8 cellular contexts compared by ENCODE assay signal in genomic region chr16:69725480-69726312, GRCh38. TPM values are rescaled to one million over a fixed set of nuclear protein-coding genes. Genes with fewer than 3 reads are reported as not detected.
DNase-seq lines count a peak whose midpoint lies in the region; ATAC-seq and TF ChIP-seq lines count a peak whose summit lies in the region.

No MANE protein-coding gene starts in this region.

- H3K4me1 Mint-ChIP-seq in HFFc6 (ENCODE audit: low read depth) (peaks cover 57% of the 10 kb centered on the region), WTC11 (peaks cover 40% of the 10 kb centered on the region)

- no peak for ATAC-seq in WTC11
- no peak for ATAC-seq in HG02678 (IDR thresholded peaks at IDR 0.05; ENCODE audit: unreplicated experiment)

- H3K36me3 Mint-ChIP-seq in HFFc6 (ENCODE audit: low read depth) = peaks cover 57% of the 10 kb centered on the region
- no peaks in the 10 kb centered on the region for H3K36me3 Mint-ChIP-seq in WTC11

- peaks cover 17% of the 10 kb centered on the region for H3K79me2 ChIP-seq in hepatocyte

- H3K27ac Mint-ChIP-seq in HFFc6 (peak overlapping the region; percentile 100), WTC11 (peak overlapping the region; percentile 99)

- H3K9me3 Mint-ChIP-seq in HFFc6 = peaks cover 40% of the 10 kb centered on the region
- no peaks in the 10 kb centered on the region for H3K9me3 Mint-ChIP-seq in WTC11

- H3K27me3 ChIP-seq in hepatocyte = no peaks in the 10 kb centered on the region
- H3K27me3 ChIP-seq in spleen (replicated peaks in 1 of 7) = no peaks in the 10 kb centered on the region

- H3K9me3 ChIP-seq in hepatocyte (ENCODE audit: low read depth) (no peaks in the 10 kb centered on the region), spleen (no peaks in the 10 kb centered on the region)

- CTCF ChIA-PET in WTC11 (lab: Charles Lee) = interaction anchor here (1.3 to 5.5 kb wide), 5 partner anchors 16 to 330 kb away, joined by 3 to 31 read pairs (median 6); partner anchors contain the start of gene NOB1

- intact Hi-C loops in spleen (cut with DNase I; ENCODE audit: low total_unique reads) = no loop called here

- peak overlapping the region; percentile 87 for H3K27ac ChIP-seq in hepatocyte
- peak overlapping the region; percentile 55 to 89 (median 81) for H3K27ac ChIP-seq in spleen

- no peak for TF ChIP-seq POLR2A in spleen (IDR thresholded peaks at IDR 0.05)

- POLR2A ChIA-PET in WTC11 (lab: Charles Lee) = interaction anchor here (0.8 to 1.0 kb wide), 3 partner anchors 37 to 564 kb away, joined by 3 read pairs; partner anchors contain the start of gene AARS1

- H3K27me3 Mint-ChIP-seq in HFFc6 (ENCODE audit: insufficient read depth) = peaks cover 60% of the 10 kb centered on the region
- no peaks in the 10 kb centered on the region for H3K27me3 Mint-ChIP-seq in WTC11 (ENCODE audit: low read depth)

- no peak for DNase-seq in HFFc6
- DNase-seq in WTC11 (ENCODE audit: low spot score) = no peak
- no peak for DNase-seq in hepatocyte (ENCODE audit: low spot score)
- DNase-seq in spleen = peak; percentile 35
- no peak for DNase-seq in HuH-7 (ENCODE audit: low spot score)
- no peak for DNase-seq in epidermal melanocyte (ENCODE audit: insufficient read length, low spot score)
- no peak for DNase-seq in GM19240 (ENCODE audit: insufficient read length, low spot score)

- peak overlapping the region; percentile 54 for H2AFZ ChIP-seq in hepatocyte

- peak overlapping the region; percentile 28 for H3K4me3 ChIP-seq in hepatocyte
- peak overlapping the region; percentile 54 to 72 (median 60) for H3K4me3 ChIP-seq in spleen

- WGBS in hepatocyte (ENCODE audit: low lambda C conversion rate, missing lambda C conversion rate) = 54% methylated on average over 32 of the region's 32 CpGs
- 67 to 70% (median 69%) methylated on average over 32 of the region's 32 CpGs for WGBS in spleen, 5 donors

- H3K9me2 ChIP-seq in hepatocyte (replicated peaks; ENCODE audit: insufficient read depth) = no peaks in the 10 kb centered on the region

- H3K36me3 ChIP-seq in hepatocyte (replicated peaks; ENCODE audit: insufficient read depth, low read depth) (no peaks in the 10 kb centered on the region), spleen (no peaks in the 10 kb centered on the region)

- H4K20me1 ChIP-seq in hepatocyte (ENCODE audit: insufficient read depth, poor library complexity, severe bottlenecking) = no peaks in the 10 kb centered on the region

- H3K4me3 Mint-ChIP-seq in HFFc6 = peak overlapping the region; percentile 89
- peak overlapping the region; percentile 91 for H3K4me3 Mint-ChIP-seq in WTC11

- H3K4me1 ChIP-seq in hepatocyte (ENCODE audit: insufficient read depth) (peaks cover 12% of the 10 kb centered on the region), spleen (peaks cover 9 to 43% (median 30%) of the 10 kb centered on the region in 6 donors)

- peak overlapping the region; percentile 82 for H3K4me2 ChIP-seq in hepatocyte

- TF ChIP-seq CTCF in HFFc6 (IDR thresholded peaks at IDR 0.05) (no peak), WTC11 (IDR thresholded peaks at IDR 0.05) (no peak), hepatocyte (IDR thresholded peaks at IDR 0.05; ENCODE audit: poor library complexity) (no peak), spleen (IDR thresholded peaks at IDR 0.05 in 8 of 11, conservative IDR thresholded peaks at IDR 0.05 in 3 of 11) (no peak)

TF ChIP-seq in WTC11, 78 proteins besides CTCF, POLR2A, EP300 and RAD21:
- TF ChIP-seq KAT7 (CRISPR knock-in tag; IDR thresholded peaks at IDR 0.05; ENCODE audit: borderline replicate concordance) (no peak), TCF7 (CRISPR knock-in tag; IDR thresholded peaks at IDR 0.05; ENCODE audit: low read depth) (no peak), TEAD4 (CRISPR knock-in tag; IDR thresholded peaks at IDR 0.05) (no peak), MXD4 (CRISPR knock-in tag; IDR thresholded peaks at IDR 0.05; ENCODE audit: borderline replicate concordance) (no peak), ZNF423 (CRISPR knock-in tag; IDR thresholded peaks at IDR 0.05) (no peak), IRF2 (CRISPR knock-in tag; IDR thresholded peaks at IDR 0.05; ENCODE audit: borderline replicate concordance, low read depth) (no peak), ATF1 (CRISPR knock-in tag; IDR thresholded peaks at IDR 0.05) (no peak), ZNF232 (CRISPR knock-in tag; IDR thresholded peaks at IDR 0.05) (no peak), NFYB (CRISPR knock-in tag; conservative IDR thresholded peaks at IDR 0.05; ENCODE audit: low read depth) (no peak), TEAD1 (CRISPR knock-in tag; IDR thresholded peaks at IDR 0.05) (no peak), ELF4 (CRISPR knock-in tag; IDR thresholded peaks at IDR 0.05; ENCODE audit: low read depth) (no peak), TP53 (CRISPR knock-in tag; IDR thresholded peaks at IDR 0.05) (no peak), ZNF138 (CRISPR knock-in tag; conservative IDR thresholded peaks at IDR 0.05) (no peak), FOXP1 (CRISPR knock-in tag; IDR thresholded peaks at IDR 0.05; ENCODE audit: borderline replicate concordance) (no peak), NFATC4 (CRISPR knock-in tag; IDR thresholded peaks at IDR 0.05) (no peak)
- TF ChIP-seq, protein P1, sequence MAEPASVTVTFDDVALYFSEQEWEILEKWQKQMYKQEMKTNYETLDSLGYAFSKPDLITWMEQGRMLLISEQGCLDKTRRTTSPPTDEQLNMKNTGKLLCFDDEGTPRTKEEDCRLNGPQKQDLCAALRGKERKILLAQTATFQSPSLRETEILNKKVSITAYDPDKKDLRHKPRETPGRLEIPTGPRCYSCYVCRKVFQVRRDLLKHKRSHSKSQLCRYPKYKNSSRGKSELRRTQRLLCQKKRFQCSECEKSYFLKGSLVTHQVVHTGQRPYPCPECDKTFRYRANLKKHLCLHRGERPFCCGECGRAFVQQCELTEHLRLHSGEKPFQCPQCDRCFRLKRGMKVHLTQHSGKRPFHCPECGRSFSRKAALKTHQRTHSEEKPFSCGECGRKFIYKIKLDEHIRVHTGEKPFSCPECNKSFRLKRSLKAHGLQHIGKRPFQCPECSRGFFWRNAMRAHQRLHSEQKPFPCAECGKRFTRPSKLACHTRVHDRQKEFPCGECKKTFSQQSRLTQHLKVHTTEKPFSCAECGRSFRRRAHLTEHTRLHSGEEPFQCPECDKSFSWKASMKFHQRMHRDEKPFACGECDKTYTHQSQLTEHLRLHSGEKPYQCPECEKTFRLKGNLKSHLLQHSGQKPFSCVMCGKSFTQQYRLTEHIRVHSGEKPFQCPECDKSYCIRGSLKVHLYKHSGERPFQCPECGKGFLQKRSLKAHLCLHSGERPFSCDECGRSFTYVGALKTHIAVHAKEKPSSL (CRISPR knock-in tag; conservative IDR thresholded peaks at IDR 0.05) = no peak

RNA-seq across cellular contexts. Expression of gene NQO1, which starts 0.7 kb away (rescaled TPM):
- total RNA-seq in HFFc6 (2021; fragmentation: NEBNext Ultra II Directional; extraction: Animal tissue kit (Norgen Biotek cat#: 25700)) = 100 to 1,000 TPM; 248 to 801 (median 737) TPM
- 32.6 to 38.9 TPM (median 34.7 TPM) in 3 replicates for total RNA-seq in WTC11 (2021)
- 131 and 132 TPM in 2 replicates for total RNA-seq in hepatocyte
- polyA plus RNA-seq in hepatocyte = 142 and 169 TPM in 2 replicates
- 10 to 100 TPM in 6 of 7 donors, 1 to 10 TPM in 1; 9.2 to 70.6 (median 24.0) TPM for total RNA-seq in spleen
- 10 to 100 TPM; 13.0 to 25.6 (median 13.4) TPM for polyA plus RNA-seq in spleen

RNA-seq across cellular contexts. Expression of gene NOB1, which starts 29.0 kb away (rescaled TPM):
- total RNA-seq in HFFc6 (2021; fragmentation: NEBNext Ultra II Directional; extraction: Animal tissue kit (Norgen Biotek cat#: 25700)) = 10 to 100 TPM; 52.3 to 59.3 (median 55.2) TPM
- total RNA-seq in WTC11 (2021) = 80.3 to 88.0 TPM (median 81.7 TPM) in 3 replicates
- 23.9 and 34.6 TPM in 2 replicates for total RNA-seq in hepatocyte
- 25.1 and 28.0 TPM in 2 replicates for polyA plus RNA-seq in hepatocyte
- 10 to 100 TPM; 39.1 to 44.7 (median 39.7) TPM for total RNA-seq in spleen
- 10 to 100 TPM; 35.1 to 48.8 (median 46.1) TPM for polyA plus RNA-seq in spleen

RNA-seq across cellular contexts. Expression of gene WWP2, which starts 36.4 kb away (rescaled TPM):
- total RNA-seq in HFFc6 (2021; fragmentation: NEBNext Ultra II Directional; extraction: Animal tissue kit (Norgen Biotek cat#: 25700)) = 10 to 100 TPM; 24.6 to 33.9 (median 30.5) TPM
- total RNA-seq in WTC11 (2021) = 37.9 to 39.1 TPM (median 39.0 TPM) in 3 replicates
- total RNA-seq in hepatocyte = 19.9 and 26.2 TPM in 2 replicates
- polyA plus RNA-seq in hepatocyte = 19.1 and 23.1 TPM in 2 replicates
- total RNA-seq in spleen = 100 to 1,000 TPM in 1 of 7 donors, 10 to 100 TPM in 6; 57.4 to 109 (median 74.6) TPM
- 10 to 100 TPM; 13.7 to 33.9 (median 18.9) TPM for polyA plus RNA-seq in spleen
